Comparison of ENCODE assay signal across 1 cellular context in the genomic region with DNA sequence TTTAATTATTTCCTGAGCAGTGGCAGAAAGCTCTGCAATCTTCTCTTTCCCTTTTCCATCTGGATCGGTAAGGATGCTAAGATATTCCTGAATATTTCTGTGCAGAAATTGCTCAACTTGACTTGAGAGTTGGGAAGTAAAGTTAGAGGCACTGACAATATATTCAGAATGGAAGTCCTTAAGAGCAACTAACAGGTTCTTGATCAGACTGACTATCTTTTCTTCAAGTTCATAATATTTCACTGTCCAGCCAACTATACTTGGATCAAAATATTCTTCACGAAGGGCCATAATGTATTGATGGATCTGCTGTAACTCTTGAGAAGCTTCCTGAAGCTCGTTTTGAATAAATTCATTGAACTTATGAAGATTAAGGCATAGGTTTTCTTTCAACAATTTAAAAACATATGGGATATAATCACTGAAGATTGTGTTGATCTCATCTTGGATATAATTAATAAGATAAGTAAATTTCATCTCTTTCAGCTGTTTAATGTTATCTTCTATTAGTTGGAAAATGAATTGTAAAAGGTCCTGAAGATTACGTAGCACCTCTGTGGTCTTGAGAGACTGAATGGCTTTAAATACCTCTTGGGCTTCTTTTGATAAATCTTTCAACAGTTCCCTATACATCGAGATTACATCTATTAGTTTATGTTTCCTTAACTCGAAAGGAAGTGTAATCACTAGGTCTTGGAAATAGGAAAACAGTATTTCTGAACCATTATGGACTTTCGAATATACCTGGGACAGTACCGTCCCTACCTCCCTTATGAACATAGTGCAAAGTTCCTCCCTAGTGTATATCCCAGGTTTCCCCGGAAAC.
TF ChIP-seq lines count a peak whose summit lies in the region.

No MANE protein-coding gene starts in this region.

TF ChIP-seq in HepG2, 621 proteins besides CTCF, POLR2A, EP300 and RAD21 (continued from another document):
- TF ChIP-seq, protein P1, sequence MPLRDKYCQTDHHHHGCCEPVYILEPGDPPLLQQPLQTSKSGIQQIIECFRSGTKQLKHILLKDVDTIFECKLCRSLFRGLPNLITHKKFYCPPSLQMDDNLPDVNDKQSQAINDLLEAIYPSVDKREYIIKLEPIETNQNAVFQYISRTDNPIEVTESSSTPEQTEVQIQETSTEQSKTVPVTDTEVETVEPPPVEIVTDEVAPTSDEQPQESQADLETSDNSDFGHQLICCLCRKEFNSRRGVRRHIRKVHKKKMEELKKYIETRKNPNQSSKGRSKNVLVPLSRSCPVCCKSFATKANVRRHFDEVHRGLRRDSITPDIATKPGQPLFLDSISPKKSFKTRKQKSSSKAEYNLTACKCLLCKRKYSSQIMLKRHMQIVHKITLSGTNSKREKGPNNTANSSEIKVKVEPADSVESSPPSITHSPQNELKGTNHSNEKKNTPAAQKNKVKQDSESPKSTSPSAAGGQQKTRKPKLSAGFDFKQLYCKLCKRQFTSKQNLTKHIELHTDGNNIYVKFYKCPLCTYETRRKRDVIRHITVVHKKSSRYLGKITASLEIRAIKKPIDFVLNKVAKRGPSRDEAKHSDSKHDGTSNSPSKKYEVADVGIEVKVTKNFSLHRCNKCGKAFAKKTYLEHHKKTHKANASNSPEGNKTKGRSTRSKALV (CRISPR knock-in tag; IDR thresholded peaks at IDR 0.05): no peak
- no peak for TF ChIP-seq ESRRA (CRISPR knock-in tag; IDR thresholded peaks at IDR 0.05; ENCODE audit: low read depth)
- TF ChIP-seq, protein P2, sequence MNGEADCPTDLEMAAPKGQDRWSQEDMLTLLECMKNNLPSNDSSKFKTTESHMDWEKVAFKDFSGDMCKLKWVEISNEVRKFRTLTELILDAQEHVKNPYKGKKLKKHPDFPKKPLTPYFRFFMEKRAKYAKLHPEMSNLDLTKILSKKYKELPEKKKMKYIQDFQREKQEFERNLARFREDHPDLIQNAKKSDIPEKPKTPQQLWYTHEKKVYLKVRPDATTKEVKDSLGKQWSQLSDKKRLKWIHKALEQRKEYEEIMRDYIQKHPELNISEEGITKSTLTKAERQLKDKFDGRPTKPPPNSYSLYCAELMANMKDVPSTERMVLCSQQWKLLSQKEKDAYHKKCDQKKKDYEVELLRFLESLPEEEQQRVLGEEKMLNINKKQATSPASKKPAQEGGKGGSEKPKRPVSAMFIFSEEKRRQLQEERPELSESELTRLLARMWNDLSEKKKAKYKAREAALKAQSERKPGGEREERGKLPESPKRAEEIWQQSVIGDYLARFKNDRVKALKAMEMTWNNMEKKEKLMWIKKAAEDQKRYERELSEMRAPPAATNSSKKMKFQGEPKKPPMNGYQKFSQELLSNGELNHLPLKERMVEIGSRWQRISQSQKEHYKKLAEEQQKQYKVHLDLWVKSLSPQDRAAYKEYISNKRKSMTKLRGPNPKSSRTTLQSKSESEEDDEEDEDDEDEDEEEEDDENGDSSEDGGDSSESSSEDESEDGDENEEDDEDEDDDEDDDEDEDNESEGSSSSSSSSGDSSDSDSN (CRISPR knock-in tag; IDR thresholded peaks at IDR 0.05): no peak
- no peak for TF ChIP-seq ZNF720 (CRISPR knock-in tag; IDR thresholded peaks at IDR 0.05)
- 0 out of 2 replicates have a peak, but pooled peaks have one; percentile 10 for TF ChIP-seq ZFP1 (CRISPR knock-in tag; IDR thresholded peaks at IDR 0.05)
- 0 out of 2 replicates have a peak, but pooled peaks have one; percentile 30 for TF ChIP-seq ZFAT (CRISPR knock-in tag; conservative IDR thresholded peaks at IDR 0.05)
- no peak for TF ChIP-seq EZH2 (conservative IDR thresholded peaks at IDR 0.05; ENCODE audit: low read depth, low read length)
- no peak for TF ChIP-seq KDM6A (CRISPR knock-in tag; IDR thresholded peaks at IDR 0.05; ENCODE audit: low read depth)
- TF ChIP-seq KLF6 (CRISPR knock-in tag; IDR thresholded peaks at IDR 0.05): no peak
